ENCODE assay signal across 8 cellular contexts in the genomic region with DNA sequence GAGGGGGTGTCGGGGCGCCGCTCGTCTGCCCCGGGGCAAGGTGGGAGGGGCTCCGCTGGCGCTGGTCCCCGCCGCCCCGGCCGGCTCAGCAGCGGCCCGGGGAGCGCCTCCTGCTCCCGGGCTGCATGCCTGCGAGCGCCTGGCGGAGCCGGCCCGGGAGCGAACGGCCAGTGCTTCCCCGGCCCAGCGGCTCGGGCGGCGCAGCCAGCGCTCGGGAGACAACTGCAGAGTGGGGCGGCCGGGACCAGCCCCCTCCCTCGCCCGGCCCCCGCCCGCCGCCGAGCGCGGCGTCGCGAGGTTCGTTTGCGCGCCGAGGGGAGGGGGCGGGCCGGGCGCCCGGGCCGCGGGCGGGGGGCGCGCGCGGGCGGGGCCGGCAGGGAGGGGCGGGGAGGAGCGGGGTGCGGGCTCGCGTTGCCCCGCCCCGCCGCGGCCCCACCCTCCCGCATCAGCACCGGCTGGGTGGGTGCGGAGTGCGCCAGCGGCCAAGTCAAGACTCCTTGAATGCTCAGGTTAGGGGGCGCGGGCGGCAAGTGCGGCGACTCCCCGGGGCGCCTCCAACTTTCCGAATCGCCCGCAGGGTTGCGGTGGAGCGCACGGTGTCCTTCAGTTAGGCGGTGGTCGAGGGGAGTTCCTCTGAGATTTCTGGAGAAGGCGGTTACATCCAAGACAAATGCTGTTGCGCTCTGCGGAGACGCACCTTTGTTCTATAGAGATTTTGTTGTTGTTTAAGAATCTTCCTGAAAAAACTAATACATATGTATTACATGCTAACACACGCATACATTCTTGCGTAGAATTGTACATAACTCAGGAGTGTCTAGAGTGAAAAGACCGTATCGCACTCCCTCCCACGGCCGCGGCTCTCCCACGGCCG. TPM values are rescaled to one million over a fixed set of nuclear protein-coding genes. Genes with fewer than 3 reads are reported as not detected.
DNase-seq lines count a peak whose midpoint lies in the region; ATAC-seq and TF ChIP-seq lines count a peak whose summit lies in the region.

A gene with protein sequence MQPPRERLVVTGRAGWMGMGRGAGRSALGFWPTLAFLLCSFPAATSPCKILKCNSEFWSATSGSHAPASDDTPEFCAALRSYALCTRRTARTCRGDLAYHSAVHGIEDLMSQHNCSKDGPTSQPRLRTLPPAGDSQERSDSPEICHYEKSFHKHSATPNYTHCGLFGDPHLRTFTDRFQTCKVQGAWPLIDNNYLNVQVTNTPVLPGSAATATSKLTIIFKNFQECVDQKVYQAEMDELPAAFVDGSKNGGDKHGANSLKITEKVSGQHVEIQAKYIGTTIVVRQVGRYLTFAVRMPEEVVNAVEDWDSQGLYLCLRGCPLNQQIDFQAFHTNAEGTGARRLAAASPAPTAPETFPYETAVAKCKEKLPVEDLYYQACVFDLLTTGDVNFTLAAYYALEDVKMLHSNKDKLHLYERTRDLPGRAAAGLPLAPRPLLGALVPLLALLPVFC (minus strand): TSS at position 231 of the 874 bp plus-strand sequence. CDS start 279 bp downstream, outside the sequence.

- TF ChIP-seq CTCF in heart right ventricle (IDR thresholded peaks at IDR 0.05) (no peak), prostate gland (IDR thresholded peaks at IDR 0.05) (no peak)

- CTCF ChIA-PET in activated CD8-positive, alpha-beta T cell treated with anti-CD3 and anti-CD28 coated beads, Interleukin-2, amount 10 ng/mL, durations not matched to agents 7 days and 5 days (lab: Charles Lee) = interaction anchor here (0.7 to 2.7 kb wide), 16 partner anchors 12 to 1030 kb away, joined by 3 to 33 read pairs (median 8); no protein-coding TSS in a partner anchor

- H3K36me3 ChIP-seq in heart right ventricle (no peaks in the 10 kb centered on the region), prostate gland (no peaks in the 10 kb centered on the region)

- H3K9me3 ChIP-seq in heart right ventricle (no peaks in the 10 kb centered on the region), prostate gland (no peaks in the 10 kb centered on the region)

- WGBS in heart right ventricle, 2 donors = 1% methylated on average over 67 to 101 of the region's 101 CpGs
- 3% methylated on average over 61 of the region's 101 CpGs for WGBS in prostate gland

- H3K4me1 ChIP-seq in heart right ventricle (peaks cover 3 to 26% (median 17%) of the 10 kb centered on the region in 9 donors), prostate gland (replicated peaks) (no peaks in the 10 kb centered on the region)

- DNase-seq in stimulated activated CD4-positive, alpha-beta T cell treated with anti-CD3 and anti-CD28 coated beads, Interleukin-15, amount 100 ng/mL, for 24 hours = peak; percentile 24
- DNase-seq in stimulated activated CD4-positive, alpha-beta T cell treated with anti-CD3 and anti-CD28 coated beads, Interleukin-2, amount 100 ng/mL, for 48 hours = no peak
- no peak for DNase-seq in activated CD8-positive, alpha-beta T cell treated with anti-CD3 and anti-CD28 coated beads, Interleukin-2, amount 10 ng/mL, durations not matched to agents 7 days and 5 days
- DNase-seq in heart right ventricle = peak; percentile 44 to 66
- no peak for DNase-seq in prostate gland (ENCODE audit: low spot score)
- no peak for DNase-seq in cerebellar nuclear complex (lab: John Stamatoyannopoulos, UW)
- DNase-seq in erythroblast (lab: John Stamatoyannopoulos, UW) = no peak

- H3K27ac Mint-ChIP-seq in activated CD8-positive, alpha-beta T cell treated with anti-CD3 and anti-CD28 coated beads, Interleukin-2, amount 10 ng/mL, durations not matched to agents 7 days and 5 days = no peak within 1 kb of the TSS

- intact Hi-C loops in heart right ventricle (cut with DNase I) = loop anchor here in 8 of 10 donors (2.0 to 10.0 kb wide), 12 partner anchors 56 to 1033 kb away; no protein-coding TSS in a partner anchor
- intact Hi-C loops in prostate gland (cut with DNase I) = loop anchor here (5.0 to 10.0 kb wide), 4 partner anchors 52 to 1033 kb away; no protein-coding TSS in a partner anchor

- peak; percentile 31 for ATAC-seq in activated CD8-positive, alpha-beta T cell treated with anti-CD3 and anti-CD28 coated beads, Interleukin-2, amount 10 ng/mL, durations not matched to agents 7 days and 5 days
- peak; percentile 34 to 83 (median 60) for ATAC-seq in heart right ventricle
- ATAC-seq in HG02571 (IDR thresholded peaks at IDR 0.05; ENCODE audit: unreplicated experiment) = no peak

- peak within 1 kb of the TSS; percentile 57 to 73 (median 64) for H3K4me3 ChIP-seq in heart right ventricle
- peak within 1 kb of the TSS; percentile 40 to 50 for H3K4me3 ChIP-seq in prostate gland

- POLR2A ChIA-PET in activated CD8-positive, alpha-beta T cell treated with anti-CD3 and anti-CD28 coated beads, Interleukin-2, amount 10 ng/mL, durations not matched to agents 7 days and 5 days (lab: Charles Lee) = no interaction called here

- TF ChIP-seq POLR2A in prostate gland (IDR thresholded peaks at IDR 0.05) = no peak
- no peak for TF ChIP-seq POLR2A in erythroblast (IDR thresholded peaks at IDR 0.05; ENCODE audit: low read length)

- peaks cover 0 to 83% (median 17%) of the 10 kb centered on the region in 7 donors for H3K27me3 ChIP-seq in heart right ventricle
- H3K27me3 ChIP-seq in prostate gland (replicated peaks; ENCODE audit: insufficient read depth) = no peaks in the 10 kb centered on the region

- H3K27me3 Mint-ChIP-seq in activated CD8-positive, alpha-beta T cell treated with anti-CD3 and anti-CD28 coated beads, Interleukin-2, amount 10 ng/mL, durations not matched to agents 7 days and 5 days (ENCODE audit: low read depth) = peaks cover 58% of the 10 kb centered on the region

- peaks cover 16% of the 10 kb centered on the region for H3K4me1 Mint-ChIP-seq in activated CD8-positive, alpha-beta T cell treated with anti-CD3 and anti-CD28 coated beads, Interleukin-2, amount 10 ng/mL, durations not matched to agents 7 days and 5 days (ENCODE audit: low read depth)

- no peaks in the 10 kb centered on the region for H3K9me3 Mint-ChIP-seq in activated CD8-positive, alpha-beta T cell treated with anti-CD3 and anti-CD28 coated beads, Interleukin-2, amount 10 ng/mL, durations not matched to agents 7 days and 5 days (ENCODE audit: insufficient read depth)

- no peaks in the 10 kb centered on the region for H3K36me3 Mint-ChIP-seq in activated CD8-positive, alpha-beta T cell treated with anti-CD3 and anti-CD28 coated beads, Interleukin-2, amount 10 ng/mL, durations not matched to agents 7 days and 5 days (ENCODE audit: low read depth)

- peak within 1 kb of the TSS; percentile 66 for H3K4me3 Mint-ChIP-seq in activated CD8-positive, alpha-beta T cell treated with anti-CD3 and anti-CD28 coated beads, Interleukin-2, amount 10 ng/mL, durations not matched to agents 7 days and 5 days

- H3K27ac ChIP-seq in heart right ventricle (peak within 1 kb of the TSS; percentile 74 to 92 (median 84)), prostate gland (peak within 1 kb of the TSS; percentile 35 to 53)

RNA-seq across cellular contexts. Expression of the gene that starts here (rescaled TPM):
- not detected for total RNA-seq in activated CD8-positive, alpha-beta T cell treated with anti-CD3 and anti-CD28 coated beads, Interleukin-2, amount 10 ng/mL, durations not matched to agents 7 days and 5 days
- total RNA-seq in heart right ventricle (10 to 100 TPM in 5 of 10 donors, 1 to 10 TPM in 5; 4.9 to 33.8 (median 10.9) TPM), prostate gland (10 to 100 TPM; 10.3 to 93.8 TPM)
- 10 to 100 TPM in 1 of 2 donors, 1 to 10 TPM in 1; 7.3 to 11.9 TPM for polyA plus RNA-seq in heart right ventricle

Comparison
In these comparisons a context has a peak if more than half of its experiments do, and no peak if none do; other contexts are left out.
1. RNA of the gene that starts here (total RNA-seq): 10.3 to 93.8 TPM in prostate gland and 4.9 to 33.8 TPM in heart right ventricle; not detected in activated CD8-positive, alpha-beta T cell treated with anti-CD3 and anti-CD28 coated beads, Interleukin-2, amount 10 ng/mL, durations not matched to agents 7 days and 5 days; every median in the first group is over 4 times any median in the second.
2. DNase-seq: peak in stimulated activated CD4-positive, alpha-beta T cell treated with anti-CD3 and anti-CD28 coated beads, Interleukin-15, amount 100 ng/mL, for 24 hours (single experiment) and heart right ventricle (2 of 2); none in stimulated activated CD4-positive, alpha-beta T cell treated with anti-CD3 and anti-CD28 coated beads, Interleukin-2, amount 100 ng/mL, for 48 hours (0 of 2), activated CD8-positive, alpha-beta T cell treated with anti-CD3 and anti-CD28 coated beads, Interleukin-2, amount 10 ng/mL, durations not matched to agents 7 days and 5 days (single experiment), prostate gland (single experiment), cerebellar nuclear complex (0 of 2) and erythroblast (0 of 2).
3. Peak in ATAC-seq in activated CD8-positive, alpha-beta T cell treated with anti-CD3 and anti-CD28 coated beads, Interleukin-2, amount 10 ng/mL, durations not matched to agents 7 days and 5 days; RNA of the gene not detected or under 1 TPM.